ENCODE assay signal across 8 cellular contexts in genomic region chr19:18919086-18919894, GRCh38. TPM values are rescaled to one million over a fixed set of nuclear protein-coding genes. Genes with fewer than 3 reads are reported as not detected.
DNase-seq lines count a peak whose midpoint lies in the region; ATAC-seq lines count a peak whose summit lies in the region.

TSS of gene COPE (minus strand) at chr19:18919387. CDS start at chr19:18919348, 39 bp downstream.
A gene with protein sequence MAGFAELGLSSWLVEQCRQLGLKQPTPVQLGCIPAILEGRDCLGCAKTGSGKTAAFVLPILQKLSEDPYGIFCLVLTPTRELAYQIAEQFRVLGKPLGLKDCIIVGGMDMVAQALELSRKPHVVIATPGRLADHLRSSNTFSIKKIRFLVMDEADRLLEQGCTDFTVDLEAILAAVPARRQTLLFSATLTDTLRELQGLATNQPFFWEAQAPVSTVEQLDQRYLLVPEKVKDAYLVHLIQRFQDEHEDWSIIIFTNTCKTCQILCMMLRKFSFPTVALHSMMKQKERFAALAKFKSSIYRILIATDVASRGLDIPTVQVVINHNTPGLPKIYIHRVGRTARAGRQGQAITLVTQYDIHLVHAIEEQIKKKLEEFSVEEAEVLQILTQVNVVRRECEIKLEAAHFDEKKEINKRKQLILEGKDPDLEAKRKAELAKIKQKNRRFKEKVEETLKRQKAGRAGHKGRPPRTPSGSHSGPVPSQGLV (plus strand): TSS chr19:18919715. CDS start chr19:18919742, 27 bp downstream.

- H3K4me2 ChIP-seq in mesenchymal stem cell (ENCODE audit: low read length, poor library complexity, severe bottlenecking), result peak within 1 kb of the TSS; percentile 84

- H3K4me3 ChIP-seq in NT2/D1 (ENCODE audit: insufficient read length, low read depth), result peak within 1 kb of the TSS; percentile 94
- peak within 1 kb of the TSS; percentile 94 for H3K4me3 ChIP-seq in endocrine pancreas (ENCODE audit: control insufficient read depth, insufficient read depth, low read length)
- H3K4me3 ChIP-seq in mesenchymal stem cell (ENCODE audit: insufficient read depth in 1 of 2, low read depth in 1 of 2, low read length in 2 of 2), result peak within 1 kb of the TSS; percentile 96

- H3K36me3 Mint-ChIP-seq in activated CD8-positive, alpha-beta memory T cell treated with anti-CD3 and anti-CD28 coated beads, Interleukin-2, amount 10 ng/mL, durations not matched to agents 7 days and 5 days, result peaks cover 19% of the 10 kb centered on the region

- peaks cover 4% of the 10 kb centered on the region for H3K4me1 ChIP-seq in NT2/D1 (ENCODE audit: insufficient read depth, insufficient read length)
- peaks cover 6% of the 10 kb centered on the region for H3K4me1 ChIP-seq in endocrine pancreas (ENCODE audit: control insufficient read depth, insufficient read depth, low read length)
- H3K4me1 ChIP-seq in mesenchymal stem cell (ENCODE audit: control insufficient read depth, insufficient read depth, low read depth, low read length), result peaks cover 21% of the 10 kb centered on the region

- H3K9me3 Mint-ChIP-seq in activated CD8-positive, alpha-beta memory T cell treated with anti-CD3 and anti-CD28 coated beads, Interleukin-2, amount 10 ng/mL, durations not matched to agents 7 days and 5 days (ENCODE audit: low read depth), result no peaks in the 10 kb centered on the region

- peak within 1 kb of the TSS; percentile 97 for H2BK5ac ChIP-seq in mesenchymal stem cell (ENCODE audit: low read depth, low read length, poor library complexity, severe bottlenecking)

- H4K8ac ChIP-seq in mesenchymal stem cell (ENCODE audit: low read length), result peak within 1 kb of the TSS; percentile 95

- H3K27ac Mint-ChIP-seq in activated CD8-positive, alpha-beta memory T cell treated with anti-CD3 and anti-CD28 coated beads, Interleukin-2, amount 10 ng/mL, durations not matched to agents 7 days and 5 days, result peak within 1 kb of the TSS; percentile 91

- H3K9me3 ChIP-seq in NT2/D1 (ENCODE audit: insufficient read depth, low read length), result no peaks in the 10 kb centered on the region
- no peaks in the 10 kb centered on the region for H3K9me3 ChIP-seq in endocrine pancreas (ENCODE audit: control insufficient read depth, low read length)
- H3K9me3 ChIP-seq in mesenchymal stem cell (ENCODE audit: control insufficient read depth, low read length), result no peaks in the 10 kb centered on the region

- peaks cover 30% of the 10 kb centered on the region for H3K79me1 ChIP-seq in mesenchymal stem cell (replicated peaks; ENCODE audit: low read length, poor library complexity, severe bottlenecking)

- CTCF ChIA-PET in activated CD8-positive, alpha-beta memory T cell treated with anti-CD3 and anti-CD28 coated beads, Interleukin-2, amount 10 ng/mL, durations not matched to agents 7 days and 5 days (lab: Charles Lee), result interaction anchor here (0.6 to 1.9 kb wide), 13 partner anchors 9 to 715 kb away, joined by 3 to 7 read pairs (median 3); partner anchors contain the start of genes REX1BD, UBA52 and UPF1

- peak within 1 kb of the TSS; percentile 96 for H4K91ac ChIP-seq in mesenchymal stem cell (ENCODE audit: low read length)

- H3K27me3 Mint-ChIP-seq in activated CD8-positive, alpha-beta memory T cell treated with anti-CD3 and anti-CD28 coated beads, Interleukin-2, amount 10 ng/mL, durations not matched to agents 7 days and 5 days, result no peaks in the 10 kb centered on the region

- H2BK15ac ChIP-seq in mesenchymal stem cell (ENCODE audit: low read depth, poor library complexity, severe bottlenecking), result no peak within 1 kb of the TSS

- peaks cover 42% of the 10 kb centered on the region for H3K4me1 Mint-ChIP-seq in activated CD8-positive, alpha-beta memory T cell treated with anti-CD3 and anti-CD28 coated beads, Interleukin-2, amount 10 ng/mL, durations not matched to agents 7 days and 5 days

- H3K27me3 ChIP-seq in NT2/D1 (ENCODE audit: insufficient read depth, insufficient read length) (no peaks in the 10 kb centered on the region), endocrine pancreas (ENCODE audit: control insufficient read depth, insufficient read depth, low read length) (no peaks in the 10 kb centered on the region), mesenchymal stem cell (ENCODE audit: control insufficient read depth in 1 of 2, insufficient read depth in 1 of 2, low read length in 2 of 2) (no peaks in the 10 kb centered on the region)

- ATAC-seq in GM21367 (IDR thresholded peaks at IDR 0.05; ENCODE audit: unreplicated experiment), result peak; percentile 77
- ATAC-seq in activated CD8-positive, alpha-beta memory T cell treated with anti-CD3 and anti-CD28 coated beads, Interleukin-2, amount 10 ng/mL, durations not matched to agents 7 days and 5 days, result peak; percentile 95

- peak within 1 kb of the TSS; percentile 90 to 92 for H3K4ac ChIP-seq in mesenchymal stem cell (ENCODE audit: low read depth in 1 of 2, low read length in 2 of 2)

- H2BK120ac ChIP-seq in mesenchymal stem cell (ENCODE audit: low read depth, low read length), result peak within 1 kb of the TSS; percentile 37

- H3K27ac ChIP-seq in mesenchymal stem cell (ENCODE audit: low read length, poor library complexity, severe bottlenecking), result peak within 1 kb of the TSS; percentile 89

- H2AFZ ChIP-seq in mesenchymal stem cell (ENCODE audit: low read depth, low read length), result peak within 1 kb of the TSS; percentile 48

- under 1% methylated on average over 70 of the region's 71 CpGs for WGBS in mesenchymal stem cell

- peak within 1 kb of the TSS; percentile 21 for H2AK5ac ChIP-seq in mesenchymal stem cell (ENCODE audit: low read length, severe bottlenecking)

- H3K4me3 Mint-ChIP-seq in activated CD8-positive, alpha-beta memory T cell treated with anti-CD3 and anti-CD28 coated beads, Interleukin-2, amount 10 ng/mL, durations not matched to agents 7 days and 5 days, result peak within 1 kb of the TSS; percentile 94

- DNase-seq in COLO829 (ENCODE audit: low spot score) (peak; percentile 98), HUDEP-2 (lab: John Stamatoyannopoulos, UW; ENCODE audit: unreplicated experiment in 76 of 76) (peak in 75 of 76 experiments; percentile 95 to 100 (median 99)), NT2/D1 (ENCODE audit: low read depth, low spot score) (peak; percentile 99), mesenchymal stem cell (peak; percentile 100)
- DNase-seq in activated CD8-positive, alpha-beta memory T cell treated with anti-CD3 and anti-CD28 coated beads, Interleukin-2, amount 10 ng/mL, durations not matched to agents 7 days and 5 days, result peak; percentile 99
- peak; percentile 97 for DNase-seq in stimulated activated CD8-positive, alpha-beta memory T cell treated with anti-CD3 and anti-CD28 coated beads, Interleukin-12 subunit alpha, Interleukin-12 subunit beta, amount 100 ng/mL, for 4 hours (ENCODE audit: low read depth)

- H3K23ac ChIP-seq in mesenchymal stem cell (ENCODE audit: low read length in 2 of 2), result peak within 1 kb of the TSS in 1 of 2 experiments; percentile 66

- peaks cover 58% of the 10 kb centered on the region for H3K36me3 ChIP-seq in NT2/D1 (ENCODE audit: insufficient read depth, insufficient read length, low read length)
- peaks cover under 1% of the 10 kb centered on the region for H3K36me3 ChIP-seq in endocrine pancreas (ENCODE audit: control insufficient read depth, insufficient read depth, low read length)
- H3K36me3 ChIP-seq in mesenchymal stem cell (ENCODE audit: control insufficient read depth in 1 of 2, insufficient read depth in 2 of 2, low read depth in 1 of 2, low read length in 2 of 2), result peaks cover 41 to 43% of the 10 kb centered on the region in 2 experiments

- peak within 1 kb of the TSS; percentile 94 for H3K9ac ChIP-seq in NT2/D1 (ENCODE audit: insufficient read length, low read depth)
- peak within 1 kb of the TSS; percentile 85 for H3K9ac ChIP-seq in endocrine pancreas (ENCODE audit: control insufficient read depth, insufficient read depth, low read length)
- H3K9ac ChIP-seq in mesenchymal stem cell (ENCODE audit: low read length), result peak within 1 kb of the TSS; percentile 99

- peak within 1 kb of the TSS; percentile 95 to 96 for H3K18ac ChIP-seq in mesenchymal stem cell (ENCODE audit: low read depth in 1 of 2, low read length in 2 of 2)

- no peak within 1 kb of the TSS for H2BK12ac ChIP-seq in mesenchymal stem cell (ENCODE audit: low read length in 2 of 2)

- peak within 1 kb of the TSS in 1 of 2 experiments; percentile 91 for H3K14ac ChIP-seq in mesenchymal stem cell (ENCODE audit: low read length in 2 of 2)

RNA-seq across cellular contexts. Expression of gene COPE, which starts in this region (rescaled TPM):
- total RNA-seq in activated CD8-positive, alpha-beta memory T cell treated with anti-CD3 and anti-CD28 coated beads, Interleukin-2, amount 10 ng/mL, durations not matched to agents 7 days and 5 days, result 100 to 1,000 TPM; 251 to 264 TPM
- polyA plus RNA-seq in mesenchymal stem cell (2013, experiment 1 of 2), result 214 TPM
- polyA plus RNA-seq in mesenchymal stem cell (2013, experiment 2 of 2), result 238 TPM

RNA-seq across cellular contexts. Expression of the second gene that starts in this region (rescaled TPM):
- total RNA-seq in activated CD8-positive, alpha-beta memory T cell treated with anti-CD3 and anti-CD28 coated beads, Interleukin-2, amount 10 ng/mL, durations not matched to agents 7 days and 5 days, result 10 to 100 TPM; 48.2 to 56.4 TPM
- polyA plus RNA-seq in mesenchymal stem cell (2013, experiment 1 of 2), result 19.4 TPM
- 18.6 TPM for polyA plus RNA-seq in mesenchymal stem cell (2013, experiment 2 of 2)

Comparison
In these comparisons a context has a peak if more than half of its experiments do, and no peak if none do; other contexts are left out.
1. Peak in every context shown above with its lines: DNase-seq, ATAC-seq, H3K4me3 ChIP-seq and H3K27ac ChIP-seq.